Comparison of ENCODE assay signal across 9 cellular contexts in genomic region chr16:71645450-71645849, GRCh38. TPM values are rescaled to one million over a fixed set of nuclear protein-coding genes. Genes with fewer than 3 reads are reported as not detected.
DNase-seq lines count a peak whose midpoint lies in the region; ATAC-seq and TF ChIP-seq lines count a peak whose summit lies in the region.
"Had no signal": no experiment of that assay in that cellular context is flagged by ENCODE, and none has a peak within 500 bp of the region (broad histone marks: within the 10 kb centered on the region; RNA-seq: fewer than 3 reads in every experiment).

No MANE protein-coding gene starts in this region.

- TF ChIP-seq POLR2A in heart left ventricle (IDR thresholded peaks at IDR 0.05), result no peak

- no peaks in the 10 kb centered on the region for H3K27me3 Mint-ChIP-seq in activated CD8-positive, alpha-beta T cell treated with anti-CD3 and anti-CD28 coated beads, Interleukin-2, amount 10 ng/mL, durations not matched to agents 7 days and 5 days (ENCODE audit: low read depth)
- no peaks in the 10 kb centered on the region for H3K27me3 Mint-ChIP-seq in activated naive CD4-positive, alpha-beta T cell treated with anti-CD3 and anti-CD28 coated beads for 36 hours (ENCODE audit: low read depth)
- H3K27me3 Mint-ChIP-seq: CD4-positive, CD25-positive, alpha-beta regulatory T cell had no signal

- H3K4me3 Mint-ChIP-seq in activated CD8-positive, alpha-beta T cell treated with anti-CD3 and anti-CD28 coated beads, Interleukin-2, amount 10 ng/mL, durations not matched to agents 7 days and 5 days, result no peak overlapping the region
- no peak overlapping the region for H3K4me3 Mint-ChIP-seq in activated naive CD4-positive, alpha-beta T cell treated with anti-CD3 and anti-CD28 coated beads for 36 hours
- H3K4me3 Mint-ChIP-seq: CD4-positive, CD25-positive, alpha-beta regulatory T cell had no signal

- H3K36me3 ChIP-seq in heart left ventricle, result peaks cover 0 to 49% (median 26%) of the 10 kb centered on the region in 9 donors

- 81 to 95% (median 86%) methylated on average over 4 of the region's 4 CpGs for WGBS in heart left ventricle, 4 donors

- TF ChIP-seq CTCF in LNCaP clone FGC (IDR thresholded peaks at IDR 0.05; ENCODE audit: control insufficient read depth, extremely low read depth, insufficient read depth) (peak; percentile 61), heart left ventricle (IDR thresholded peaks at IDR 0.05) (peak in 4 of 12 donors; percentile 13 to 22 (median 19))

- no peaks in the 10 kb centered on the region for H3K4me1 ChIP-seq in heart left ventricle

- CTCF ChIA-PET in activated CD8-positive, alpha-beta T cell treated with anti-CD3 and anti-CD28 coated beads, Interleukin-2, amount 10 ng/mL, durations not matched to agents 7 days and 5 days (lab: Charles Lee), result interaction anchor here (0.6 to 2.7 kb wide), 3 partner anchors 35 to 1308 kb away, joined by 3 to 13 read pairs (median 3); no protein-coding TSS in a partner anchor
- CTCF ChIA-PET in activated naive CD4-positive, alpha-beta T cell treated with anti-CD3 and anti-CD28 coated beads for 36 hours (lab: Charles Lee), result interaction anchor here (0.6 to 1.7 kb wide), 2 partner anchors 8 to 249 kb away, joined by 4 read pairs; no protein-coding TSS in a partner anchor

- DNase-seq in NCI-H2107 treated with DMSO at 0.1 percent for 48 hours (lab: John Stamatoyannopoulos, UW; ENCODE audit: unreplicated experiment) (peak; percentile 75), NCI-H2107 (lab: John Stamatoyannopoulos, UW) (no peak), LNCaP clone FGC (ENCODE audit: low read depth) (no peak), lung microvascular endothelial cell (ENCODE audit: low read depth in 2 of 2) (peak; percentile 18 to 36), heart left ventricle (no peak), posterior cingulate gyrus (no peak)
- DNase-seq in activated CD8-positive, alpha-beta T cell treated with anti-CD3 and anti-CD28 coated beads, Interleukin-2, amount 10 ng/mL, durations not matched to agents 7 days and 5 days, result peak; percentile 29
- no peak for DNase-seq in activated naive CD4-positive, alpha-beta T cell treated with anti-CD3 and anti-CD28 coated beads for 36 hours

- H3K4me3 ChIP-seq in LNCaP clone FGC (ENCODE audit: low read depth, low read length) (no peak overlapping the region), heart left ventricle (no peak overlapping the region)

- POLR2A ChIA-PET in activated CD8-positive, alpha-beta T cell treated with anti-CD3 and anti-CD28 coated beads, Interleukin-2, amount 10 ng/mL, durations not matched to agents 7 days and 5 days (lab: Charles Lee), result no interaction called here

- H3K36me3 Mint-ChIP-seq in activated CD8-positive, alpha-beta T cell treated with anti-CD3 and anti-CD28 coated beads, Interleukin-2, amount 10 ng/mL, durations not matched to agents 7 days and 5 days (ENCODE audit: low read depth), result no peaks in the 10 kb centered on the region
- peaks cover 7% of the 10 kb centered on the region for H3K36me3 Mint-ChIP-seq in activated naive CD4-positive, alpha-beta T cell treated with anti-CD3 and anti-CD28 coated beads for 36 hours (ENCODE audit: low read depth)

- H3K4me1 Mint-ChIP-seq in activated CD8-positive, alpha-beta T cell treated with anti-CD3 and anti-CD28 coated beads, Interleukin-2, amount 10 ng/mL, durations not matched to agents 7 days and 5 days (ENCODE audit: low read depth), result no peaks in the 10 kb centered on the region
- H3K4me1 Mint-ChIP-seq in activated naive CD4-positive, alpha-beta T cell treated with anti-CD3 and anti-CD28 coated beads for 36 hours (ENCODE audit: low read depth), result no peaks in the 10 kb centered on the region

- no peaks in the 10 kb centered on the region for H3K27me3 ChIP-seq in heart left ventricle

- ATAC-seq in activated CD8-positive, alpha-beta T cell treated with anti-CD3 and anti-CD28 coated beads, Interleukin-2, amount 10 ng/mL, durations not matched to agents 7 days and 5 days, result peak; percentile 71
- ATAC-seq in heart left ventricle, result no peak

- H3K27ac ChIP-seq in heart left ventricle, result no peak overlapping the region

- H3K9me3 Mint-ChIP-seq in activated CD8-positive, alpha-beta T cell treated with anti-CD3 and anti-CD28 coated beads, Interleukin-2, amount 10 ng/mL, durations not matched to agents 7 days and 5 days (ENCODE audit: insufficient read depth), result no peaks in the 10 kb centered on the region
- H3K9me3 Mint-ChIP-seq in activated naive CD4-positive, alpha-beta T cell treated with anti-CD3 and anti-CD28 coated beads for 36 hours, result no peaks in the 10 kb centered on the region
- H3K9me3 Mint-ChIP-seq: CD4-positive, CD25-positive, alpha-beta regulatory T cell had no signal

- intact Hi-C loops in heart left ventricle (cut with DNase I) (no loop called here), posterior cingulate gyrus (cut with DNase I) (no loop called here)
- intact Hi-C loops in activated naive CD4-positive, alpha-beta T cell treated with anti-CD3 and anti-CD28 coated beads for 36 hours (cut with micrococcal nuclease), result no loop called here

- H3K9me3 ChIP-seq in heart left ventricle, result no peaks in the 10 kb centered on the region

- H3K27ac Mint-ChIP-seq in activated CD8-positive, alpha-beta T cell treated with anti-CD3 and anti-CD28 coated beads, Interleukin-2, amount 10 ng/mL, durations not matched to agents 7 days and 5 days, result no peak overlapping the region
- H3K27ac Mint-ChIP-seq in activated naive CD4-positive, alpha-beta T cell treated with anti-CD3 and anti-CD28 coated beads for 36 hours, result no peak overlapping the region
- H3K27ac Mint-ChIP-seq: CD4-positive, CD25-positive, alpha-beta regulatory T cell had no signal

RNA-seq across cellular contexts. Expression of gene MARVELD3, which starts 19.5 kb away (rescaled TPM):
- not detected for total RNA-seq in activated CD8-positive, alpha-beta T cell treated with anti-CD3 and anti-CD28 coated beads, Interleukin-2, amount 10 ng/mL, durations not matched to agents 7 days and 5 days
- 0.22 TPM in 1 of 2 replicates, not detected in the other for total RNA-seq in lung microvascular endothelial cell
- under 1 TPM in 1 of 9 donors, not detected in 8; 0.14 TPM for total RNA-seq in heart left ventricle
- not detected for polyA plus RNA-seq in heart left ventricle
- not detected for total RNA-seq in activated naive CD4-positive, alpha-beta T cell treated with anti-CD3 and anti-CD28 coated beads for 36 hours
- total RNA-seq: CD4-positive, CD25-positive, alpha-beta regulatory T cell had no signal
- polyA plus RNA-seq: CD4-positive, CD25-positive, alpha-beta regulatory T cell had no signal

Comparison
In these comparisons a context has a peak if more than half of its experiments do, and no peak if none do; other contexts are left out.
1. DNase-seq: peak in NCI-H2107 treated with DMSO at 0.1 percent for 48 hours (single experiment), activated CD8-positive, alpha-beta T cell treated with anti-CD3 and anti-CD28 coated beads, Interleukin-2, amount 10 ng/mL, durations not matched to agents 7 days and 5 days (single experiment) and lung microvascular endothelial cell (2 of 2); none in NCI-H2107 (single experiment), LNCaP clone FGC (single experiment), heart left ventricle (0 of 5), activated naive CD4-positive, alpha-beta T cell treated with anti-CD3 and anti-CD28 coated beads for 36 hours (single experiment) and posterior cingulate gyrus (0 of 10).